1 cellular context compared by ENCODE assay signal in genomic region chr5:56814963-56815656, GRCh38.
A peak's percentile ranks its signal among the peaks of the same experiment; 100 is the strongest.
TF ChIP-seq lines count a peak whose summit lies in the region.

TSS of gene MAP3K1 (plus strand) at chr5:56815549. CDS start at chr5:56815574, 25 bp downstream.

TF ChIP-seq in H1, 55 proteins besides CTCF, POLR2A, EP300 and RAD21 (continued from another document):
- TF ChIP-seq, protein P1, sequence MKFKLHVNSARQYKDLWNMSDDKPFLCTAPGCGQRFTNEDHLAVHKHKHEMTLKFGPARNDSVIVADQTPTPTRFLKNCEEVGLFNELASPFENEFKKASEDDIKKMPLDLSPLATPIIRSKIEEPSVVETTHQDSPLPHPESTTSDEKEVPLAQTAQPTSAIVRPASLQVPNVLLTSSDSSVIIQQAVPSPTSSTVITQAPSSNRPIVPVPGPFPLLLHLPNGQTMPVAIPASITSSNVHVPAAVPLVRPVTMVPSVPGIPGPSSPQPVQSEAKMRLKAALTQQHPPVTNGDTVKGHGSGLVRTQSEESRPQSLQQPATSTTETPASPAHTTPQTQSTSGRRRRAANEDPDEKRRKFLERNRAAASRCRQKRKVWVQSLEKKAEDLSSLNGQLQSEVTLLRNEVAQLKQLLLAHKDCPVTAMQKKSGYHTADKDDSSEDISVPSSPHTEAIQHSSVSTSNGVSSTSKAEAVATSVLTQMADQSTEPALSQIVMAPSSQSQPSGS (IDR thresholded peaks at IDR 0.05; ENCODE audit: low read length): no peak
- TF ChIP-seq CHD2 (IDR thresholded peaks at IDR 0.05; ENCODE audit: low read length) (peak; percentile 44; the same call in 1 of the 2 replicates), CREB1 (IDR thresholded peaks at IDR 0.05) (peak; percentile 53; the same call in 1 of the 2 replicates), SIX5 (IDR thresholded peaks at IDR 0.05; ENCODE audit: low read depth, low read length) (no peak), FOSL1 (IDR thresholded peaks at IDR 0.05; ENCODE audit: insufficient read depth, low read depth, low read length) (peak; percentile 66; the same call in 1 of the 2 replicates), RNF2 (IDR thresholded peaks at IDR 0.05; ENCODE audit: borderline replicate concordance, low read depth, low read length, missing control alignments, poor library complexity, severe bottlenecking) (no peak), CBX8 (IDR thresholded peaks at IDR 0.05; ENCODE audit: borderline replicate concordance, low read depth, low read length) (no peak), POLR2AphosphoS5 (IDR thresholded peaks at IDR 0.05; ENCODE audit: low read depth, low read length) (no peak), HDAC2 (IDR thresholded peaks at IDR 0.05; ENCODE audit: borderline replicate concordance in 1 of 2, low read depth in 2 of 2, low read length in 2 of 2) (no peak; a peak in 1 of 4 replicates), RBBP5 (IDR thresholded peaks at IDR 0.05; ENCODE audit: borderline replicate concordance, low read depth, low read length) (no peak), TAF7 (optimal IDR thresholded peaks at IDR 0.05; ENCODE audit: borderline replicate concordance, low read depth, low read length) (no peak), ASH2L (IDR thresholded peaks at IDR 0.05; ENCODE audit: low read length) (peak; percentile 12), JUND (IDR thresholded peaks at IDR 0.05; ENCODE audit: low read length) (no peak), SUZ12 (IDR thresholded peaks at IDR 0.05; ENCODE audit: low read length) (no peak), ATF3 (IDR thresholded peaks at IDR 0.05; ENCODE audit: insufficient read depth, low read depth, low read length) (no peak), BACH1 (IDR thresholded peaks at IDR 0.05; ENCODE audit: low read length) (0 out of 2 replicates have a peak, but pooled peaks have one; percentile 6), CBX5 (IDR thresholded peaks at IDR 0.05; ENCODE audit: low read depth, low read length) (no peak), TCF12 (IDR thresholded peaks at IDR 0.05; ENCODE audit: low read depth, low read length) (no peak), YY1 (IDR thresholded peaks at IDR 0.05; ENCODE audit: low read depth, low read length) (peak; percentile 75; the same call in 1 of the 2 replicates), TEAD4 (IDR thresholded peaks at IDR 0.05; ENCODE audit: low read depth, low read length) (peak; percentile 1; the same call in 1 of the 2 replicates), SAP30 (IDR thresholded peaks at IDR 0.05; ENCODE audit: insufficient read depth, insufficient replicate concordance, low read length) (no peak), EGR1 (IDR thresholded peaks at IDR 0.05; ENCODE audit: borderline replicate concordance, low read depth, low read length) (0 out of 2 replicates have a peak, but pooled peaks have one; percentile 19), SP1 (IDR thresholded peaks at IDR 0.05; ENCODE audit: low read depth, low read length) (no peak), HDAC6 (IDR thresholded peaks at IDR 0.05; ENCODE audit: low read depth, low read length) (no peak), CHD7 (IDR thresholded peaks at IDR 0.05; ENCODE audit: insufficient replicate concordance, low read length) (no peak), CHD1 (IDR thresholded peaks at IDR 0.05; ENCODE audit: low read depth, low read length) (no peak), MAX (IDR thresholded peaks at IDR 0.05) (0 out of 2 replicates have a peak, but pooled peaks have one; percentile 17), RXRA (IDR thresholded peaks at IDR 0.05; ENCODE audit: insufficient read depth, low read depth, low read length) (no peak)
